Comparison of ENCODE assay signal across 10 cellular contexts in genomic region chr16:23842137-23842600, GRCh38. TPM values are rescaled to one million over a fixed set of nuclear protein-coding genes. Genes with fewer than 3 reads are reported as not detected.
DNase-seq lines count a peak whose midpoint lies in the region; ATAC-seq and TF ChIP-seq lines count a peak whose summit lies in the region.
"Had no signal": no experiment of that assay in that cellular context is flagged by ENCODE, and none has a peak within 500 bp of the region (broad histone marks: within the 10 kb centered on the region; RNA-seq: fewer than 3 reads in every experiment).

No MANE protein-coding gene starts in this region.

- peaks cover 4% of the 10 kb centered on the region for H3K9me3 Mint-ChIP-seq in activated naive CD8-positive, alpha-beta T cell treated with anti-CD3 and anti-CD28 coated beads for 36 hours
- no peaks in the 10 kb centered on the region for H3K9me3 Mint-ChIP-seq in Caco-2 (ENCODE audit: unreplicated experiment)

- CTCF ChIA-PET in Caco-2 (lab: Charles Lee) = interaction anchor here (0.6 kb wide), 1 partner anchor 113 kb away, joined by 3 read pairs; no protein-coding TSS in a partner anchor

- no peaks in the 10 kb centered on the region for H3K36me3 ChIP-seq in Caco-2 (ENCODE audit: control insufficient read depth, insufficient read depth, low read length)
- H3K36me3 ChIP-seq: ascending aorta had no signal

- H3K27ac Mint-ChIP-seq in activated naive CD8-positive, alpha-beta T cell treated with anti-CD3 and anti-CD28 coated beads for 36 hours = peak overlapping the region; percentile 92
- no peak overlapping the region for H3K27ac Mint-ChIP-seq in Caco-2 (ENCODE audit: unreplicated experiment)

- no peak overlapping the region for H3K4me3 ChIP-seq in Caco-2 (ENCODE audit: low read depth, low read length)
- H3K4me3 ChIP-seq: ascending aorta had no signal

- no peaks in the 10 kb centered on the region for H3K4me1 ChIP-seq in Caco-2
- H3K4me1 ChIP-seq: ascending aorta had no signal

- intact Hi-C loops in Caco-2 (cut with micrococcal nuclease; ENCODE audit: unreplicated experiment) = no loop called here

- H3K4me1 Mint-ChIP-seq in activated naive CD8-positive, alpha-beta T cell treated with anti-CD3 and anti-CD28 coated beads for 36 hours = peaks cover 76% of the 10 kb centered on the region
- no peaks in the 10 kb centered on the region for H3K4me1 Mint-ChIP-seq in Caco-2 (ENCODE audit: low read depth, unreplicated experiment)

- no peaks in the 10 kb centered on the region for H3K27me3 ChIP-seq in Caco-2 (replicated peaks; ENCODE audit: control insufficient read depth, insufficient read depth, low read length)
- H3K27me3 ChIP-seq: ascending aorta had no signal

- POLR2A ChIA-PET in Caco-2 (lab: Charles Lee) = no interaction called here

- H3K36me3 Mint-ChIP-seq in activated naive CD8-positive, alpha-beta T cell treated with anti-CD3 and anti-CD28 coated beads for 36 hours = peaks cover 56% of the 10 kb centered on the region
- peaks cover 5% of the 10 kb centered on the region for H3K36me3 Mint-ChIP-seq in Caco-2 (ENCODE audit: insufficient read depth, unreplicated experiment)

- DNase-seq in activated naive CD8-positive, alpha-beta T cell treated with anti-CD3 and anti-CD28 coated beads for 36 hours = peak; percentile 49
- DNase-seq in middle frontal gyrus (ENCODE audit: extremely low spot score, low spot score) = no peak
- DNase-seq in GDM1 (lab: John Stamatoyannopoulos, UW) = no peak
- no peak for DNase-seq in Caco-2
- no peak for DNase-seq in AG20443 (ENCODE audit: low spot score)
- DNase-seq: Right ventricle myocardium superior had no signal

- ATAC-seq in GM18511 (IDR thresholded peaks at IDR 0.05; ENCODE audit: unreplicated experiment) (peak; percentile 64), GM21423 (IDR thresholded peaks at IDR 0.05; ENCODE audit: unreplicated experiment) (peak; percentile 71), HG03432 (IDR thresholded peaks at IDR 0.05; ENCODE audit: unreplicated experiment) (peak; percentile 78)

- H3K9me3 ChIP-seq in Caco-2 = no peaks in the 10 kb centered on the region
- H3K9me3 ChIP-seq: ascending aorta had no signal

- no peak overlapping the region for H3K4me3 Mint-ChIP-seq in activated naive CD8-positive, alpha-beta T cell treated with anti-CD3 and anti-CD28 coated beads for 36 hours
- no peak overlapping the region for H3K4me3 Mint-ChIP-seq in Caco-2 (ENCODE audit: unreplicated experiment)

- no TSS peak for BruUV-seq in Caco-2 (replicated peaks; lab: Mats Ljungman, UMichigan)

- no peaks in the 10 kb centered on the region for H3K27me3 Mint-ChIP-seq in activated naive CD8-positive, alpha-beta T cell treated with anti-CD3 and anti-CD28 coated beads for 36 hours
- peaks cover 20% of the 10 kb centered on the region for H3K27me3 Mint-ChIP-seq in Caco-2 (ENCODE audit: insufficient read depth, unreplicated experiment)

- no peak for TF ChIP-seq CTCF in Caco-2 (IDR thresholded peaks at IDR 0.05; ENCODE audit: insufficient read depth in 1 of 2, low read depth in 1 of 2, low read length in 1 of 2, severe bottlenecking in 1 of 2, unreplicated experiment in 1 of 2)

RNA-seq across cellular contexts. Expression of gene PRKCB, which starts 6.4 kb away (rescaled TPM):
- 10 to 100 TPM; 75.8 to 82.6 TPM for total RNA-seq in activated naive CD8-positive, alpha-beta T cell treated with anti-CD3 and anti-CD28 coated beads for 36 hours
- not detected in 2 replicates for total RNA-seq in Caco-2 (2022)

Comparison
In these comparisons a context has a peak if more than half of its experiments do, and no peak if none do; other contexts are left out.
1. RNA of gene PRKCB, which starts 6.4 kb away (total RNA-seq): 75.8 to 82.6 TPM in activated naive CD8-positive, alpha-beta T cell treated with anti-CD3 and anti-CD28 coated beads for 36 hours; not detected in Caco-2; every median in the first group is over 10 times any median in the second.
2. Peak in every context shown above with its lines, with median percentiles within 50 percentile points of each other: ATAC-seq.